In genomic region chr16:2486645-2487516, GRCh38 we compare ENCODE assay signal across 9 cellular contexts. TPM values are rescaled to one million over a fixed set of nuclear protein-coding genes. Genes with fewer than 3 reads are reported as not detected.
DNase-seq lines count a peak whose midpoint lies in the region; ATAC-seq, FAIRE-seq and TF ChIP-seq lines count a peak whose summit lies in the region.
"Had no signal": no experiment of that assay in that cellular context is flagged by ENCODE, and none has a peak within 500 bp of the region (broad histone marks: within the 10 kb centered on the region; RNA-seq: fewer than 3 reads in every experiment).

No MANE protein-coding gene starts in this region.

- peaks cover 65% of the 10 kb centered on the region for H3K4me1 Mint-ChIP-seq in dendritic cell treated with granulocyte-macrophage colony-stimulating factor and Interleukin-4, amounts not matched to agents 40 ng/mL and 50 ng/mL, for 4 days (ENCODE audit: low read depth)

- H3K4me3 Mint-ChIP-seq in dendritic cell treated with granulocyte-macrophage colony-stimulating factor and Interleukin-4, amounts not matched to agents 40 ng/mL and 50 ng/mL, for 4 days: peak overlapping the region; percentile 60

- H3K27me3 Mint-ChIP-seq in dendritic cell treated with granulocyte-macrophage colony-stimulating factor and Interleukin-4, amounts not matched to agents 40 ng/mL and 50 ng/mL, for 4 days: peaks cover 6% of the 10 kb centered on the region

- TF ChIP-seq EP300 in transverse colon (IDR thresholded peaks at IDR 0.05; ENCODE audit: low read depth): no peak

- in situ Hi-C loops in transverse colon (cut with MboI; ENCODE audit: low pct_ligation_motif_present in 1 of 4, low pct_unique_long_range_greater_than_20kb in 1 of 4, low sequenced_read_pairs in 3 of 4): loop anchor here in 3 of 4 donors (25.0 kb wide), 3 partner anchors 150 to 325 kb away; partner anchors contain the start of genes ABCA3 (in 2 of the 3), CASKIN1 (in 1 of the 3) and TRAF7 (in 1 of the 3)

- H3K4me1 ChIP-seq in transverse colon: peaks cover 8 to 30% (median 10%) of the 10 kb centered on the region in 4 donors

- peak overlapping the region; percentile 92 for H3K27ac Mint-ChIP-seq in dendritic cell treated with granulocyte-macrophage colony-stimulating factor and Interleukin-4, amounts not matched to agents 40 ng/mL and 50 ng/mL, for 4 days

- peak in 4 of 5 experiments; percentile 21 to 61 (median 32) for TF ChIP-seq CTCF in transverse colon (IDR thresholded peaks at IDR 0.05)

- no peaks in the 10 kb centered on the region for H3K9me3 Mint-ChIP-seq in dendritic cell treated with granulocyte-macrophage colony-stimulating factor and Interleukin-4, amounts not matched to agents 40 ng/mL and 50 ng/mL, for 4 days

- H3K27me3 ChIP-seq in transverse colon: no peaks in the 10 kb centered on the region

- no peaks in the 10 kb centered on the region for H3K9me3 ChIP-seq in transverse colon

- no peak overlapping the region for H3K4me3 ChIP-seq in transverse colon

- 59% methylated on average over 29 of the region's 29 CpGs; no CpG with 5 or more reads in 1 of the 2 donors for WGBS in transverse colon (ENCODE audit: low coverage in 1 of 2), 2 donors

- H3K36me3 Mint-ChIP-seq in dendritic cell treated with granulocyte-macrophage colony-stimulating factor and Interleukin-4, amounts not matched to agents 40 ng/mL and 50 ng/mL, for 4 days (ENCODE audit: low read depth): peaks cover 16% of the 10 kb centered on the region

- no peaks in the 10 kb centered on the region for H3K36me3 ChIP-seq in transverse colon

- DNase-seq in GM12891 (ENCODE audit: insufficient read length, low spot score): peak; percentile 86
- DNase-seq in activated CD4-positive, alpha-beta T cell treated with anti-CD3 and anti-CD28 coated beads, Interleukin-2, amount 50 U/mL, for 1 hour: peak; percentile 79
- peak; percentile 55 for DNase-seq in occipital lobe (lab: John Stamatoyannopoulos, UW)
- peak; percentile 75 for DNase-seq in transverse colon
- no peak for DNase-seq in islet precursor cell
- no peak for DNase-seq in HTR-8/SVneo (ENCODE audit: insufficient read length, low spot score)

- TF ChIP-seq POLR2A in GM12891 (IDR thresholded peaks at IDR 0.05; ENCODE audit: low read depth, low read length) (no peak), transverse colon (IDR thresholded peaks at IDR 0.05) (no peak)

- ATAC-seq in HG02981 (IDR thresholded peaks at IDR 0.05; ENCODE audit: unreplicated experiment): peak; percentile 62

- peak; percentile 98 for FAIRE-seq in GM12891 (lab: Jason Lieb, UNC)
- no peak for FAIRE-seq in HTR-8/SVneo (lab: Jason Lieb, UNC)

- H3K27ac ChIP-seq in transverse colon: no peak overlapping the region
- H3K27ac ChIP-seq: KMS-11 had no signal

- intact Hi-C loops in dendritic cell treated with granulocyte-macrophage colony-stimulating factor and Interleukin-4, amounts not matched to agents 40 ng/mL and 50 ng/mL, for 4 days (cut with micrococcal nuclease): no loop called here
- intact Hi-C loops in transverse colon (cut with DNase I; ENCODE audit: low total_unique reads): no loop called here

TF ChIP-seq in GM12891, 5 proteins besides CTCF, POLR2A, EP300 and RAD21:
- 0 out of 2 replicates have a peak, but pooled peaks have one; percentile 19 for TF ChIP-seq SPI1 (IDR thresholded peaks at IDR 0.05; ENCODE audit: low read depth, low read length)
- no peak for TF ChIP-seq TAF1 (IDR thresholded peaks at IDR 0.05; ENCODE audit: low read depth, low read length)
- TF ChIP-seq POU2F2 (IDR thresholded peaks at IDR 0.05; ENCODE audit: low read depth, low read length): 0 out of 2 replicates have a peak, but pooled peaks have one; percentile 44
- TF ChIP-seq POLR2AphosphoS5 (IDR thresholded peaks at IDR 0.05; ENCODE audit: low read depth, low read length): no peak

RNA-seq across cellular contexts. Expression of gene TBC1D24, which starts 12.0 kb away (rescaled TPM):
- 1.1 TPM for polyA plus RNA-seq in GM12891 (2012; ENCODE audit: low read depth, missing spikeins)
- total RNA-seq in occipital lobe: 22.3 TPM
- 10 to 100 TPM in 2 of 4 donors, 1 to 10 TPM in 2; 8.3 to 19.3 (median 11.6) TPM for total RNA-seq in transverse colon

RNA-seq across cellular contexts. Expression of gene NTN3, which starts 15.8 kb away (rescaled TPM):
- polyA plus RNA-seq in GM12891 (2012; ENCODE audit: low read depth, missing spikeins): not detected
- total RNA-seq in occipital lobe (5.8 TPM), transverse colon (not detected)

RNA-seq across cellular contexts. Expression of gene ATP6V0C, which starts 26.9 kb away (rescaled TPM):
- 103 TPM for polyA plus RNA-seq in GM12891 (2012; ENCODE audit: low read depth, missing spikeins)
- total RNA-seq in occipital lobe: 11.7 TPM
- 100 to 1,000 TPM; 101 to 237 (median 135) TPM for total RNA-seq in transverse colon

RNA-seq across cellular contexts. Expression of gene TEDC2, which starts 27.0 kb away (rescaled TPM):
- 10.8 TPM for polyA plus RNA-seq in GM12891 (2012; ENCODE audit: low read depth, missing spikeins)
- total RNA-seq in occipital lobe (8.4 TPM), transverse colon (1 to 10 TPM in 2 of 4 donors, not detected in 2; 1.4 to 2.3 TPM)

RNA-seq across cellular contexts. Expression of gene AMDHD2, which starts 33.3 kb away (rescaled TPM):
- polyA plus RNA-seq in GM12891 (2012; ENCODE audit: low read depth, missing spikeins): 14.2 TPM
- total RNA-seq in occipital lobe: 12.9 TPM
- total RNA-seq in transverse colon: 100 to 1,000 TPM in 1 of 4 donors, 10 to 100 TPM in 3; 30.2 to 115 (median 52.4) TPM

Comparison
In these comparisons a context has a peak if more than half of its experiments do, and no peak if none do; other contexts are left out.
1. DNase-seq: peak in GM12891 (single experiment), activated CD4-positive, alpha-beta T cell treated with anti-CD3 and anti-CD28 coated beads, Interleukin-2, amount 50 U/mL, for 1 hour (single experiment), occipital lobe (single experiment) and transverse colon (single experiment); none in islet precursor cell (single experiment) and HTR-8/SVneo (single experiment).